ENCODE assay signal across 8 cellular contexts in genomic region chr2:158457092-158457825, GRCh38. TPM values are rescaled to one million over a fixed set of nuclear protein-coding genes. Genes with fewer than 3 reads are reported as not detected.
DNase-seq lines count a peak whose midpoint lies in the region; ATAC-seq and TF ChIP-seq lines count a peak whose summit lies in the region.

No MANE protein-coding gene starts in this region.

- H3K36me3 ChIP-seq in testis (ENCODE audit: low read depth, missing control alignments) = no peaks in the 10 kb centered on the region

- no peaks in the 10 kb centered on the region for H3K27me3 ChIP-seq in testis

- no peak for TF ChIP-seq POLR2A in testis (IDR thresholded peaks at IDR 0.05)

- H3K27ac ChIP-seq in testis = peak overlapping the region; percentile 90 to 95

- intact Hi-C loops in testis (cut with DNase I; ENCODE audit: low total_unique reads) = no loop called here

- peaks cover 8% of the 10 kb centered on the region for H3K4me1 ChIP-seq in testis

- peak overlapping the region; percentile 79 to 84 for H3K4me3 ChIP-seq in testis

- TF ChIP-seq CTCF in testis (IDR thresholded peaks at IDR 0.05) = no peak

- 0% methylated on average over 1 to 74 of the region's 84 CpGs for WGBS in testis, 2 donors

- peak; percentile 76 for DNase-seq in COLO668 (lab: John Stamatoyannopoulos, UW; ENCODE audit: unreplicated experiment)
- peak; percentile 74 for DNase-seq in HK-2 (ENCODE audit: unreplicated experiment)
- DNase-seq in RPMI7951 (ENCODE audit: low read depth) = peak; percentile 63
- DNase-seq in activated gamma-delta T cell (lab: John Stamatoyannopoulos, UW) = peak; percentile 43
- peak; percentile 41 for DNase-seq in germinal center (ENCODE audit: low spot score)
- DNase-seq in nucleus accumbens (lab: John Stamatoyannopoulos, UW) = peak in 51 of 56 donors; percentile 7 to 93 (median 66)
- peak; percentile 63 for DNase-seq in testis

- no peaks in the 10 kb centered on the region for H3K9me3 ChIP-seq in testis

- ATAC-seq in GM19463 (IDR thresholded peaks at IDR 0.05; ENCODE audit: unreplicated experiment) = peak; percentile 20

RNA-seq across cellular contexts. Expression of gene PKP4, which starts 0.5 kb away (rescaled TPM):
- total RNA-seq in RPMI7951 (2014; rRNA removed; shearing (Covaris generic)) = 33.0 and 33.5 TPM in 2 replicates
- total RNA-seq in testis = 10 to 100 TPM; 60.0 to 60.5 TPM
- 42.5 TPM for polyA plus RNA-seq in testis (ENCODE audit: insufficient read depth, low read depth, low replicate concordance)

RNA-seq across cellular contexts. Expression of gene CCDC148, which starts 0.7 kb away (rescaled TPM):
- total RNA-seq in RPMI7951 (2014; rRNA removed; shearing (Covaris generic)) = 1.4 TPM in 2 replicates
- 1 to 10 TPM; 2.3 to 5.0 TPM for total RNA-seq in testis
- polyA plus RNA-seq in testis (ENCODE audit: insufficient read depth, low read depth, low replicate concordance) = 5.7 TPM

Comparison
In these comparisons a context has a peak if more than half of its experiments do, and no peak if none do; other contexts are left out.
1. Peak in every context shown above with its lines: DNase-seq, ATAC-seq, H3K4me3 ChIP-seq and H3K27ac ChIP-seq.